In the genomic region with DNA sequence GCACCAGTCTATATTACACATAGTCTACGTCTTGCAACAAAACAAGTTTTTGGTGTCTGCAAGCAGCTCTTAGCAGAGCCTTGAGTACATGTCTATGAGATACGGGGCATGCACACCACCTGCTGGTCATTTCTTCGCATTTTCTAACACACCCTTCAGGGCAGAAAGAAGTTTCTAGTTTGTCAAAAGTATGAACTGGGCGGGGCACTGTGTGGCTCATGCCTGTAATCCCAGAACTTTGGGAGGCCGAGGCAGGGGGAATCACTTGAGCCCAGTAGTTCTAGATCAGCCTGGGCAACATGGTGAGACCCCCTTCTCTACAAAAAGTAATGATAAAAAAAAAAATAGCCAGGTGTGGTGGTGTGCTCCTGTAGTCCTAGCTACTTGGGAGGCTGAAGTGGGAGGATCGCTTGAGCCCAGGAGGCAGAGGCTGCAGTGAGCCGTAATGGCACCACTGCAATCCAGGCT, we compare ENCODE assay signal across 1 cellular context.
TF ChIP-seq lines count a peak whose summit lies in the region.

No MANE protein-coding gene starts in this region.

TF ChIP-seq in K562, 482 proteins besides CTCF, POLR2A, EP300 and RAD21 (continued from another document and continues in another):
- TF ChIP-seq, protein P1, sequence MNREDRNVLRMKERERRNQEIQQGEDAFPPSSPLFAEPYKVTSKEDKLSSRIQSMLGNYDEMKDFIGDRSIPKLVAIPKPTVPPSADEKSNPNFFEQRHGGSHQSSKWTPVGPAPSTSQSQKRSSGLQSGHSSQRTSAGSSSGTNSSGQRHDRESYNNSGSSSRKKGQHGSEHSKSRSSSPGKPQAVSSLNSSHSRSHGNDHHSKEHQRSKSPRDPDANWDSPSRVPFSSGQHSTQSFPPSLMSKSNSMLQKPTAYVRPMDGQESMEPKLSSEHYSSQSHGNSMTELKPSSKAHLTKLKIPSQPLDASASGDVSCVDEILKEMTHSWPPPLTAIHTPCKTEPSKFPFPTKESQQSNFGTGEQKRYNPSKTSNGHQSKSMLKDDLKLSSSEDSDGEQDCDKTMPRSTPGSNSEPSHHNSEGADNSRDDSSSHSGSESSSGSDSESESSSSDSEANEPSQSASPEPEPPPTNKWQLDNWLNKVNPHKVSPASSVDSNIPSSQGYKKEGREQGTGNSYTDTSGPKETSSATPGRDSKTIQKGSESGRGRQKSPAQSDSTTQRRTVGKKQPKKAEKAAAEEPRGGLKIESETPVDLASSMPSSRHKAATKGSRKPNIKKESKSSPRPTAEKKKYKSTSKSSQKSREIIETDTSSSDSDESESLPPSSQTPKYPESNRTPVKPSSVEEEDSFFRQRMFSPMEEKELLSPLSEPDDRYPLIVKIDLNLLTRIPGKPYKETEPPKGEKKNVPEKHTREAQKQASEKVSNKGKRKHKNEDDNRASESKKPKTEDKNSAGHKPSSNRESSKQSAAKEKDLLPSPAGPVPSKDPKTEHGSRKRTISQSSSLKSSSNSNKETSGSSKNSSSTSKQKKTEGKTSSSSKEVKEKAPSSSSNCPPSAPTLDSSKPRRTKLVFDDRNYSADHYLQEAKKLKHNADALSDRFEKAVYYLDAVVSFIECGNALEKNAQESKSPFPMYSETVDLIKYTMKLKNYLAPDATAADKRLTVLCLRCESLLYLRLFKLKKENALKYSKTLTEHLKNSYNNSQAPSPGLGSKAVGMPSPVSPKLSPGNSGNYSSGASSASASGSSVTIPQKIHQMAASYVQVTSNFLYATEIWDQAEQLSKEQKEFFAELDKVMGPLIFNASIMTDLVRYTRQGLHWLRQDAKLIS (CRISPR knock-in tag; IDR thresholded peaks at IDR 0.05), result no peak
- TF ChIP-seq SRSF7 (optimal IDR thresholded peaks at IDR 0.05; ENCODE audit: low read depth, low read length) (no peak), USF2 (CRISPR knock-in tag; IDR thresholded peaks at IDR 0.05) (no peak), CBX5 (IDR thresholded peaks at IDR 0.05; ENCODE audit: borderline replicate concordance, low read depth) (0 out of 2 replicates have a peak, but pooled peaks have one; percentile 20), ELK3 (CRISPR knock-in tag; IDR thresholded peaks at IDR 0.05) (no peak), PRPF4 (IDR thresholded peaks at IDR 0.05; ENCODE audit: insufficient read depth, low read depth, low read length, poor library complexity, severe bottlenecking) (no peak), MCM7 (IDR thresholded peaks at IDR 0.05) (no peak), CTBP1 (IDR thresholded peaks at IDR 0.05; ENCODE audit: borderline replicate concordance) (peak; percentile 15; the same call in 1 of the 2 replicates), SRF (CRISPR knock-in tag; IDR thresholded peaks at IDR 0.05) (no peak), BHLHE40 (IDR thresholded peaks at IDR 0.05; ENCODE audit: low read length) (peak; percentile 19; the same call in 1 of the 2 replicates), RBM25 (IDR thresholded peaks at IDR 0.05; ENCODE audit: low read depth, low read length, severe bottlenecking) (peak; percentile 15), ZNF280B (CRISPR knock-in tag; IDR thresholded peaks at IDR 0.05) (no peak), ZNF707 (CRISPR knock-in tag; conservative IDR thresholded peaks at IDR 0.05) (no peak), TSC22D4 (tag; IDR thresholded peaks at IDR 0.05) (no peak), HNRNPLL (IDR thresholded peaks at IDR 0.05; ENCODE audit: low read depth, low read length, poor library complexity, severe bottlenecking) (no peak), HOXB6 (CRISPR knock-in tag; IDR thresholded peaks at IDR 0.05; ENCODE audit: borderline replicate concordance) (no peak), ZNF764 (CRISPR knock-in tag; IDR thresholded peaks at IDR 0.05; ENCODE audit: low read depth) (no peak), U2AF1 (optimal IDR thresholded peaks at IDR 0.05; ENCODE audit: low read depth, low read length) (no peak), ZNF239 (CRISPR knock-in tag; IDR thresholded peaks at IDR 0.05) (peak; percentile 99), RB1 (IDR thresholded peaks at IDR 0.05; ENCODE audit: low read depth) (peak; percentile 74; the same call in 1 of the 2 replicates), SRSF3 (IDR thresholded peaks at IDR 0.05; ENCODE audit: insufficient read depth, low read length) (no peak), ZNF384 (IDR thresholded peaks at IDR 0.05; ENCODE audit: low read depth, low read length) (peak; percentile 30; the same call in 1 of the 2 replicates), SRSF1 (IDR thresholded peaks at IDR 0.05; ENCODE audit: low read depth, low read length) (no peak), DDX20 (tag; IDR thresholded peaks at IDR 0.05; ENCODE audit: low read depth) (no peak), HDAC3 (IDR thresholded peaks at IDR 0.05; ENCODE audit: borderline replicate concordance, partially characterized antibody) (no peak), RFX1 (IDR thresholded peaks at IDR 0.05) (no peak), DPF2 (IDR thresholded peaks at IDR 0.05) (peak; percentile 23), LARP7 (IDR thresholded peaks at IDR 0.05) (no peak), TBL1XR1 (IDR thresholded peaks at IDR 0.05; ENCODE audit: low read length in 2 of 2) (peak in 1 of 2 experiments; percentile 46; a peak in 1 of 4 replicates), TCF15 (CRISPR knock-in tag; IDR thresholded peaks at IDR 0.05) (peak; percentile 79), ARNT (IDR thresholded peaks at IDR 0.05) (peak in 1 of 2 experiments; percentile 67; a peak in 2 of 4 replicates), ZNF197 (CRISPR knock-in tag; IDR thresholded peaks at IDR 0.05; ENCODE audit: low read depth) (no peak), ELF4 (CRISPR knock-in tag; IDR thresholded peaks at IDR 0.05) (no peak), MAZ (CRISPR knock-in tag; conservative IDR thresholded peaks at IDR 0.05 in 1 of 2, IDR thresholded peaks at IDR 0.05 in 1 of 2) (peak; percentile 45 to 88; a peak in 3 of 4 replicates)
- TF ChIP-seq, protein P2, sequence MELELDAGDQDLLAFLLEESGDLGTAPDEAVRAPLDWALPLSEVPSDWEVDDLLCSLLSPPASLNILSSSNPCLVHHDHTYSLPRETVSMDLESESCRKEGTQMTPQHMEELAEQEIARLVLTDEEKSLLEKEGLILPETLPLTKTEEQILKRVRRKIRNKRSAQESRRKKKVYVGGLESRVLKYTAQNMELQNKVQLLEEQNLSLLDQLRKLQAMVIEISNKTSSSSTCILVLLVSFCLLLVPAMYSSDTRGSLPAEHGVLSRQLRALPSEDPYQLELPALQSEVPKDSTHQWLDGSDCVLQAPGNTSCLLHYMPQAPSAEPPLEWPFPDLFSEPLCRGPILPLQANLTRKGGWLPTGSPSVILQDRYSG (tag; conservative IDR thresholded peaks at IDR 0.05; ENCODE audit: low read depth), result no peak
- TF ChIP-seq, protein P3, sequence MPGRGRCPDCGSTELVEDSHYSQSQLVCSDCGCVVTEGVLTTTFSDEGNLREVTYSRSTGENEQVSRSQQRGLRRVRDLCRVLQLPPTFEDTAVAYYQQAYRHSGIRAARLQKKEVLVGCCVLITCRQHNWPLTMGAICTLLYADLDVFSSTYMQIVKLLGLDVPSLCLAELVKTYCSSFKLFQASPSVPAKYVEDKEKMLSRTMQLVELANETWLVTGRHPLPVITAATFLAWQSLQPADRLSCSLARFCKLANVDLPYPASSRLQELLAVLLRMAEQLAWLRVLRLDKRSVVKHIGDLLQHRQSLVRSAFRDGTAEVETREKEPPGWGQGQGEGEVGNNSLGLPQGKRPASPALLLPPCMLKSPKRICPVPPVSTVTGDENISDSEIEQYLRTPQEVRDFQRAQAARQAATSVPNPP (IDR thresholded peaks at IDR 0.05; ENCODE audit: borderline replicate concordance, insufficient read depth, insufficient read length), result no peak
- TF ChIP-seq, protein P4, sequence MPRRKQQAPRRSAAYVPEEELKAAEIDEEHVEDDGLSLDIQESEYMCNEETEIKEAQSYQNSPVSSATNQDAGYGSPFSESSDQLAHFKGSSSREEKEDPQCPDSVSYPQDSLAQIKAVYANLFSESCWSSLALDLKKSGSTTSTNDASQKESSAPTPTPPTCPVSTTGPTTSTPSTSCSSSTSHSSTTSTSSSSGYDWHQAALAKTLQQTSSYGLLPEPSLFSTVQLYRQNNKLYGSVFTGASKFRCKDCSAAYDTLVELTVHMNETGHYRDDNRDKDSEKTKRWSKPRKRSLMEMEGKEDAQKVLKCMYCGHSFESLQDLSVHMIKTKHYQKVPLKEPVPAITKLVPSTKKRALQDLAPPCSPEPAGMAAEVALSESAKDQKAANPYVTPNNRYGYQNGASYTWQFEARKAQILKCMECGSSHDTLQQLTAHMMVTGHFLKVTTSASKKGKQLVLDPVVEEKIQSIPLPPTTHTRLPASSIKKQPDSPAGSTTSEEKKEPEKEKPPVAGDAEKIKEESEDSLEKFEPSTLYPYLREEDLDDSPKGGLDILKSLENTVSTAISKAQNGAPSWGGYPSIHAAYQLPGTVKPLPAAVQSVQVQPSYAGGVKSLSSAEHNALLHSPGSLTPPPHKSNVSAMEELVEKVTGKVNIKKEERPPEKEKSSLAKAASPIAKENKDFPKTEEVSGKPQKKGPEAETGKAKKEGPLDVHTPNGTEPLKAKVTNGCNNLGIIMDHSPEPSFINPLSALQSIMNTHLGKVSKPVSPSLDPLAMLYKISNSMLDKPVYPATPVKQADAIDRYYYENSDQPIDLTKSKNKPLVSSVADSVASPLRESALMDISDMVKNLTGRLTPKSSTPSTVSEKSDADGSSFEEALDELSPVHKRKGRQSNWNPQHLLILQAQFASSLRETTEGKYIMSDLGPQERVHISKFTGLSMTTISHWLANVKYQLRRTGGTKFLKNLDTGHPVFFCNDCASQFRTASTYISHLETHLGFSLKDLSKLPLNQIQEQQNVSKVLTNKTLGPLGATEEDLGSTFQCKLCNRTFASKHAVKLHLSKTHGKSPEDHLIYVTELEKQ (CRISPR knock-in tag; IDR thresholded peaks at IDR 0.05), result 0 out of 2 replicates have a peak, but pooled peaks have one; percentile 29
- TF ChIP-seq, protein P5, sequence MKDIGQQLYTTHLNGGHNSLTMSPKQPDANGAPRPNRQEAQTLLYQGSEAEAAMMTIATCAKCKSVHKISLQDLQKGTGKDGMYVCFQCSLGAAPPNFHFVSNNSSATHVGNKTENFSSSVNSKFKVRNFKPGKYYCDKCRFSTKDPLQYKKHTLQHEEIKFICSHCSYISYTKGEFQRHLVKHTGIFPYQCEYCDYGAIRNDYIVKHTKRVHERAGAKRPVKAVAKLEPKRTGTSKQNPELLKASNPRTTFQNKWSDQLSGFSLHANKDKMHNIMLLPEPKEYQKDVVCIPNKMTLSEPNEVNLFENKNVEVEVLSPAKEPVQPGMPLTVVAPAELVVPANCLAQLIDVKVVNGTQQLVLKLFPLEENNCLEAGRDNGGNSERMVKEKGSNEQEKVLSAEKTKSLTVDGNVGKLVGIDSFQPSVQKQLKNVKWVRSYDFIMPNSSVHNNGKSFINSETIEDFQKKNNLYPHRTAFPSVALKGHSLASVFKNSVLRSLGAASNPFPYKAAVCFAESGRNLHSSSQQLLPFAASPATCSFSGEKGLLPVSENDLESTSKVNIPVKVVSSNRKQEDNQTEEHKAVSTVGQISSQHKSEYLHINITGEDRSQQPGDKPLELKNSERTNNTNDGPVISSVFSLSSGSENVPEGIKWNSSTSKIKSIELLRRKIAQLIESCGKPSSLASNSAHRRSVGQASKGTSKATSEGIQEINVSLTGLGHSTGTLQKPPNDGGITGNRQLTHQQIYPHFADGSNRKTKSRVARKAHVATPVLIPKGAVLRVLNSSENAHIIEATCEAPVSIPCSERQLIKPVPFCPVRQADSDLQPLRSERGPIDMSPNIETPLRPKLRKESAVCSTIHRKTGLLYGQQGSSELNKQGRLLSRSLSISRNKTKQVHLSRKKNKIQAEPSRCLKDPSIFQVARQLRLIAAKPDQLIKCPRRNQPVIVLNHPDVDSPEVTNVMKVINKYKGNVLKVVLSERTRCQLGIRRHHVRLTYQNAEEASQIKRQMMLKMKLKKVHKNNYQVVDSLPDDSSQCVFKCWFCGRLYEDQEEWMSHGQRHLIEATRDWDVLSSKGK (CRISPR knock-in tag; IDR thresholded peaks at IDR 0.05), result no peak
- TF ChIP-seq, protein P6, sequence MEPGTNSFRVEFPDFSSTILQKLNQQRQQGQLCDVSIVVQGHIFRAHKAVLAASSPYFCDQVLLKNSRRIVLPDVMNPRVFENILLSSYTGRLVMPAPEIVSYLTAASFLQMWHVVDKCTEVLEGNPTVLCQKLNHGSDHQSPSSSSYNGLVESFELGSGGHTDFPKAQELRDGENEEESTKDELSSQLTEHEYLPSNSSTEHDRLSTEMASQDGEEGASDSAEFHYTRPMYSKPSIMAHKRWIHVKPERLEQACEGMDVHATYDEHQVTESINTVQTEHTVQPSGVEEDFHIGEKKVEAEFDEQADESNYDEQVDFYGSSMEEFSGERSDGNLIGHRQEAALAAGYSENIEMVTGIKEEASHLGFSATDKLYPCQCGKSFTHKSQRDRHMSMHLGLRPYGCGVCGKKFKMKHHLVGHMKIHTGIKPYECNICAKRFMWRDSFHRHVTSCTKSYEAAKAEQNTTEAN (CRISPR knock-in tag; IDR thresholded peaks at IDR 0.05), result no peak
